ENCODE assay signal across 8 cellular contexts in genomic region chr5:100777680-100778281, GRCh38.
DNase-seq lines count a peak whose midpoint lies in the region; ATAC-seq and TF ChIP-seq lines count a peak whose summit lies in the region.
"Had no signal": no experiment of that assay in that cellular context is flagged by ENCODE, and none has a peak within 500 bp of the region (broad histone marks: within the 10 kb centered on the region; RNA-seq: fewer than 3 reads in every experiment).

No MANE protein-coding gene starts in this region.

- H3K36me3 ChIP-seq in KOPT-K1 (ENCODE audit: insufficient read depth, low read length) (no peaks in the 10 kb centered on the region), lung (ENCODE audit: control insufficient read depth in 2 of 2, insufficient read depth in 2 of 2, low read length in 2 of 2) (no peaks in the 10 kb centered on the region)

- H3K4me1 Mint-ChIP-seq in activated T-helper 2 cell treated with anti-CD3 and anti-CD28 coated beads, Interferon-gamma antibody, Interleukin-2, Interleukin-4, amounts not matched to agents 10 μg/mL and 5 μg/mL and 100 μg/mL, durations not matched to agents 14 hours and 24 hours and 36 hours (ENCODE audit: low read depth): peaks cover 41% of the 10 kb centered on the region

- H3K9me3 ChIP-seq in KOPT-K1 (ENCODE audit: insufficient read depth, low read length, poor library complexity, severe bottlenecking) (no peaks in the 10 kb centered on the region), lung (ENCODE audit: control insufficient read depth in 2 of 2, insufficient read depth in 1 of 2, low read length in 1 of 2) (no peaks in the 10 kb centered on the region)
- H3K9me3 ChIP-seq: body of pancreas had no signal

- H3K27ac ChIP-seq in KOPT-K1 (ENCODE audit: low read depth, low read length, poor library complexity, severe bottlenecking): peak overlapping the region; percentile 18
- H3K27ac ChIP-seq in lung (ENCODE audit: low read depth in 1 of 2, low read length in 1 of 2): no peak overlapping the region

- 20 to 45% methylated on average over 4 of the region's 4 CpGs for WGBS in lung, 2 donors

- ATAC-seq in GM18502 (IDR thresholded peaks at IDR 0.05; ENCODE audit: poor library complexity, unreplicated experiment) (peak; percentile 76), lung (ENCODE audit: insufficient read depth, low FRiP score) (peak; percentile 34)
- ATAC-seq: body of pancreas had no signal

- no peak overlapping the region for H3K4me3 ChIP-seq in lung
- H3K4me3 ChIP-seq: body of pancreas had no signal

- DNase-seq in H4 (ENCODE audit: low spot score) (peak; percentile 85), lung (ENCODE audit: low spot score) (no peak), C1 segment of cervical spinal cord (lab: John Stamatoyannopoulos, UW) (no peak), SHP77 (lab: John Stamatoyannopoulos, UW) (no peak)
- no peak for DNase-seq in activated T-helper 2 cell treated with anti-CD3 and anti-CD28 coated beads, Interferon-gamma antibody, Interleukin-2, Interleukin-4, amounts not matched to agents 10 μg/mL and 5 μg/mL and 100 μg/mL, durations not matched to agents 14 hours and 24 hours and 36 hours (ENCODE audit: low spot score)

- no peaks in the 10 kb centered on the region for H3K27me3 ChIP-seq in lung (ENCODE audit: control insufficient read depth, insufficient read depth)
- H3K27me3 ChIP-seq: body of pancreas had no signal

- H3K4me1 ChIP-seq in lung (ENCODE audit: control insufficient read depth in 2 of 2, insufficient read depth in 2 of 2, low read length in 2 of 2): no peaks in the 10 kb centered on the region
- H3K4me1 ChIP-seq: body of pancreas had no signal

- intact Hi-C loops in activated T-helper 2 cell treated with anti-CD3 and anti-CD28 coated beads, Interferon-gamma antibody, Interleukin-2, Interleukin-4, amounts not matched to agents 10 μg/mL and 5 μg/mL and 100 μg/mL, durations not matched to agents 14 hours and 24 hours and 36 hours (cut with micrococcal nuclease): loop anchor here (5.0 kb wide), 1 partner anchor 45 kb away; no protein-coding TSS in a partner anchor

- peak overlapping the region; percentile 31 for H3K27ac Mint-ChIP-seq in activated T-helper 2 cell treated with anti-CD3 and anti-CD28 coated beads, Interferon-gamma antibody, Interleukin-2, Interleukin-4, amounts not matched to agents 10 μg/mL and 5 μg/mL and 100 μg/mL, durations not matched to agents 14 hours and 24 hours and 36 hours

- H3K27me3 Mint-ChIP-seq in activated T-helper 2 cell treated with anti-CD3 and anti-CD28 coated beads, Interferon-gamma antibody, Interleukin-2, Interleukin-4, amounts not matched to agents 10 μg/mL and 5 μg/mL and 100 μg/mL, durations not matched to agents 14 hours and 24 hours and 36 hours (ENCODE audit: low read depth): no peaks in the 10 kb centered on the region

- no peak for TF ChIP-seq CTCF in lung (IDR thresholded peaks at IDR 0.05; ENCODE audit: control extremely low read depth, extremely low read depth)

- H3K4me3 Mint-ChIP-seq in activated T-helper 2 cell treated with anti-CD3 and anti-CD28 coated beads, Interferon-gamma antibody, Interleukin-2, Interleukin-4, amounts not matched to agents 10 μg/mL and 5 μg/mL and 100 μg/mL, durations not matched to agents 14 hours and 24 hours and 36 hours (ENCODE audit: low read depth): peak overlapping the region; percentile 30

- peaks cover 3% of the 10 kb centered on the region for H3K9me3 Mint-ChIP-seq in activated T-helper 2 cell treated with anti-CD3 and anti-CD28 coated beads, Interferon-gamma antibody, Interleukin-2, Interleukin-4, amounts not matched to agents 10 μg/mL and 5 μg/mL and 100 μg/mL, durations not matched to agents 14 hours and 24 hours and 36 hours

- H3K36me3 Mint-ChIP-seq in activated T-helper 2 cell treated with anti-CD3 and anti-CD28 coated beads, Interferon-gamma antibody, Interleukin-2, Interleukin-4, amounts not matched to agents 10 μg/mL and 5 μg/mL and 100 μg/mL, durations not matched to agents 14 hours and 24 hours and 36 hours (ENCODE audit: low read depth): peaks cover 6% of the 10 kb centered on the region
